In the genomic region with DNA sequence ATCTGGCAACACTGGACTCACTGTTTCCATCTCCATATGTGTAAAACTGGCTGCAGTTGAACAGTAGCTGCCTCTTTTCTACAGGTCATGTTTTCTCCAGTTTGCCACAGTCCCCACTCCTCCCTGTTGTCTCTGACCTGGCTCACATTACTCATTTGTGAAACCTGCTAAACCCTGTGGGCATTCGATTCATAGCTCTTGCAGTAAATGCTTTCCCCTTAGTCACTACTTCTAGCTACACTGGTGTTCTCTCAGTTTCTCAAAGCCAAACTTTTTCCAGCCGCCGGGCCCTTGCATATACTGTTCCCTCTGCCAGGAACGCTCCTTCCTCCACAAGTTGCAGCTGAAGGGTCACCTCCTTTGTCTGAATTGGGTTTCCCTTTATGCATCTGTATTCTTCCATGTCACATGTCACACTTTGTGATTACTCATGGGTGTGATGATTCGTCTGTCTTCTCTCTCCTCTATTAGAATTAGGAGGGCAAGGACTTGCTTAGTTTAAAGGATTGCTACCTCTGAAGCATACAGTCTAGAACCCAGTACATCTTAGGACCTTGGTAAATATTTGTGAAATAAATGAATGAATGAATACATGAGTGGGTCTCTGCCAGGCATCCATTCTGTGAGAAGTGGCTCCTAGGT, we compare ENCODE assay signal across 15 cellular contexts. TPM values are rescaled to one million over a fixed set of nuclear protein-coding genes. Genes with fewer than 3 reads are reported as not detected.
DNase-seq lines count a peak whose midpoint lies in the region; ATAC-seq and TF ChIP-seq lines count a peak whose summit lies in the region.
"Had no signal": no experiment of that assay in that cellular context is flagged by ENCODE, and none has a peak within 500 bp of the region (broad histone marks: within the 10 kb centered on the region; RNA-seq: fewer than 3 reads in every experiment).

No MANE protein-coding gene starts in this region.

- no peaks in the 10 kb centered on the region for H3K9me3 Mint-ChIP-seq in activated naive CD4-positive, alpha-beta T cell treated with anti-CD3 and anti-CD28 coated beads, Interleukin-2, amount 50 U/mL, for 72 hours
- H3K9me3 Mint-ChIP-seq: effector memory CD8-positive, alpha-beta T cell; T-helper 1 cell treated with Interleukin-12 subunit alpha and Interleukin-12 subunit beta and Interleukin-4 antibody, amounts not matched to agents 30 μg/mL and 1 μg/mL, for 36 hours had no signal

- no peak overlapping the region for H3K27ac Mint-ChIP-seq in activated naive CD4-positive, alpha-beta T cell treated with anti-CD3 and anti-CD28 coated beads, Interleukin-2, amount 50 U/mL, for 72 hours
- H3K27ac Mint-ChIP-seq: effector memory CD8-positive, alpha-beta T cell; T-helper 1 cell treated with Interleukin-12 subunit alpha and Interleukin-12 subunit beta and Interleukin-4 antibody, amounts not matched to agents 30 μg/mL and 1 μg/mL, for 36 hours had no signal

- H3K36me3 Mint-ChIP-seq in activated naive CD4-positive, alpha-beta T cell treated with anti-CD3 and anti-CD28 coated beads, Interleukin-2, amount 50 U/mL, for 72 hours = no peaks in the 10 kb centered on the region

- H3K27ac ChIP-seq in VCaP (peak overlapping the region; percentile 97; the same call in 1 of the 2 replicates), substantia nigra (ENCODE audit: low read depth, low read length, poor library complexity, severe bottlenecking) (peak overlapping the region; percentile 100)
- H3K27ac ChIP-seq: KMS-11, thyroid gland had no signal

- peak in 1 of 2 donors; percentile 5 for DNase-seq in activated naive CD4-positive, alpha-beta T cell treated with anti-CD3 and anti-CD28 coated beads, Interleukin-2, amount 50 U/mL, for 72 hours (ENCODE audit: low spot score in 2 of 2)
- DNase-seq in activated naive CD4-positive, alpha-beta T cell treated with anti-CD3 and anti-CD28 coated beads, Interleukin-2, amount 50 U/mL, for 16 hours = no peak
- DNase-seq in fibroblast of mammary gland (ENCODE audit: low read depth) (peak; percentile 28), substantia nigra (lab: John Stamatoyannopoulos, UW) (peak in 2 of 49 donors; percentile 15 to 21), hippocampal formation (lab: John Stamatoyannopoulos, UW) (no peak), AG08396 (ENCODE audit: low spot score) (no peak), sciatic nerve (ENCODE audit: low spot score) (no peak)
- DNase-seq: COR-L47; effector memory CD8-positive, alpha-beta T cell; NCI-H1436; NCI-H226; thyroid gland had no signal

- intact Hi-C loops in sciatic nerve (cut with DNase I) = no loop called here

- peak; percentile 80 to 94 for ATAC-seq in activated naive CD4-positive, alpha-beta T cell treated with anti-CD3 and anti-CD28 coated beads, Interleukin-2, amount 50 U/mL, for 72 hours
- ATAC-seq in sciatic nerve = no peak
- ATAC-seq: effector memory CD8-positive, alpha-beta T cell had no signal

- H3K4me3 ChIP-seq in fibroblast of mammary gland (ENCODE audit: control insufficient read depth, low read depth, low read length) = no peak overlapping the region
- H3K4me3 ChIP-seq: thyroid gland had no signal

- no peak for TF ChIP-seq CTCF in VCaP (conservative IDR thresholded peaks at IDR 0.05)
- no peak for TF ChIP-seq CTCF in fibroblast of mammary gland (conservative IDR thresholded peaks at IDR 0.05; ENCODE audit: control insufficient read depth, insufficient read depth, low read depth, low read length)

RNA-seq across cellular contexts. Expression of a gene that starts 15.0 kb away (rescaled TPM):
- not detected for total RNA-seq in activated naive CD4-positive, alpha-beta T cell treated with anti-CD3 and anti-CD28 coated beads, Interleukin-2, amount 50 U/mL, for 72 hours
- total RNA-seq in sciatic nerve = not detected
- total RNA-seq: thyroid gland had no signal

RNA-seq across cellular contexts. Expression of a gene that starts 30.0 kb away (rescaled TPM):
- 10 to 100 TPM; 26.2 to 27.1 TPM for total RNA-seq in activated naive CD4-positive, alpha-beta T cell treated with anti-CD3 and anti-CD28 coated beads, Interleukin-2, amount 50 U/mL, for 72 hours
- total RNA-seq in sciatic nerve = 110 TPM

RNA-seq across cellular contexts. Expression of a gene that starts 39.5 kb away (rescaled TPM):
- total RNA-seq in activated naive CD4-positive, alpha-beta T cell treated with anti-CD3 and anti-CD28 coated beads, Interleukin-2, amount 50 U/mL, for 72 hours = 10 to 100 TPM in 1 of 2 donors, 1 to 10 TPM in 1; 1.6 to 50.8 TPM
- total RNA-seq in sciatic nerve = 94.5 TPM
- total RNA-seq: thyroid gland had no signal

RNA-seq across cellular contexts. Expression of a gene that starts 58.5 kb away (rescaled TPM):
- total RNA-seq in activated naive CD4-positive, alpha-beta T cell treated with anti-CD3 and anti-CD28 coated beads, Interleukin-2, amount 50 U/mL, for 72 hours = 100 to 1,000 TPM; 165 to 200 TPM
- total RNA-seq in sciatic nerve = 163 TPM
